In the genomic region with DNA sequence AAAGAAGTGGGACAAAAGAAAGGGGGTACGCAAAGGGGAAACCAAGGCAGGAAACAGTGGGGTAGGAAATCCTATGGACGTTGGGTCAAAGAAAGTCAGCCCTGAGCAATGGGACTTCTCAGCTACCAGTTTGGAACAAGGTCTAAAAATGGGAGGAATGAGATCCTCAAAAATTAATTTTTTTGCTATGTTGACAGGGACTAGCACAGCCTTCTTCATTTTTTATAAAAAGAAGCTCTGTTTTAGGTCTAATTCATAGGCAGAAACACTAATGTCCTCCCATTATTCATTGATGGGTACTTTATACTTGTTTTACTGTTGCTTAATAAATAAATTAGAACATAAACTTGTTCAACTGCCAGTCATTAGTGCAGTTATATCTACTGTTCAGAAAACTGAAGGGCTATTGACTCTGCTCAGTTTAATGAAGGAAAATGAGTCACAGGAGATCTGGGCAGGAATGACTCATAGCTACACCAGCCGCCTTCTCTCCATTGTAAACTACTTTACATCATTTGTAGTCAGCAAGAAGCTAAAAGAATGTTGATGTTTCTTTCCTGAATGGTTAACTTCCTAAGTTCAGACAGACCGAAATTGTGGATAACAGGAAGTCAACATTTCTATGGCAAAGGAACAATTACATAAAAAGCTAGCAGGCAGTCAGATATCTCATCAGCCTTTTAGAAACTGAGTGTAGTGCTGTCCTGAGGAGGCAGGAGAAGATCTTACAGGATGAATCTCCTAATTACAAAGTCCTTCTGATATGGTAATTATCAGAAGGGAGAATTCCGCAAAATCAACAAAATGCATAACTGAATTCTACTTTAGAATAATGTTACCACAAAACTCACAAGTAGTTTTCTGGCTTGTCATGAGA, we compare ENCODE assay signal across 8 cellular contexts.
DNase-seq lines count a peak whose midpoint lies in the region; TF ChIP-seq lines count a peak whose summit lies in the region.

No MANE protein-coding gene starts in this region.

- no peaks in the 10 kb centered on the region for H3K27me3 ChIP-seq in stomach

- POLR2A ChIA-PET in RWPE1 (lab: Yijun Ruan, JAX; ENCODE audit: low non-redundant PET), result no interaction called here

- no peak for TF ChIP-seq POLR2A in stomach (IDR thresholded peaks at IDR 0.05)

- intact Hi-C loops in stomach (cut with DNase I; ENCODE audit: low total_unique reads), result no loop called here

- DNase-seq in H4 (ENCODE audit: low spot score) (peak; percentile 77), RWPE1 (ENCODE audit: low spot score) (peak; percentile 86), glomerular visceral epithelial cell (ENCODE audit: extremely low spot score) (peak; percentile 67), stomach (no peak), GM13977 (ENCODE audit: low spot score) (no peak), SHP77 (lab: John Stamatoyannopoulos, UW) (no peak), NCI-H1417 treated with DMSO at 0.1 percent for 48 hours (lab: John Stamatoyannopoulos, UW) (no peak), activated gamma-delta T cell treated with Interleukin-2 at 50 U/mL for 16 hours (no peak)

- in situ Hi-C loops in GM13977 (cut with MboI; ENCODE audit: low pct_unique_long_range_greater_than_20kb, low sequenced_read_pairs, unreplicated experiment), result no loop called here

- no peak overlapping the region for H3K4me3 ChIP-seq in stomach

- no peaks in the 10 kb centered on the region for H3K36me3 ChIP-seq in stomach

- 57 to 61% (median 57%) methylated on average over 5 of the region's 5 CpGs for WGBS in stomach, 5 donors

- no peak for TF ChIP-seq CTCF in RWPE1 (conservative IDR thresholded peaks at IDR 0.05; ENCODE audit: low read depth)
- no peak for TF ChIP-seq CTCF in stomach (IDR thresholded peaks at IDR 0.05)
- no peak for TF ChIP-seq CTCF in GM13977 (IDR thresholded peaks at IDR 0.05; ENCODE audit: extremely low read depth, insufficient read depth, missing control alignments)

- H3K4me1 ChIP-seq in stomach, result peaks cover 0 to 13% (median 6%) of the 10 kb centered on the region in 4 donors

- H3K9me3 ChIP-seq in stomach, result no peaks in the 10 kb centered on the region

- H3K27ac ChIP-seq in RWPE1, result no peak overlapping the region
- H3K27ac ChIP-seq in stomach, result peak overlapping the region in 3 of 5 donors; percentile 32 to 47 (median 43)

- TF ChIP-seq EP300 in stomach (IDR thresholded peaks at IDR 0.05), result no peak

- CTCF ChIA-PET in RWPE1 (lab: Yijun Ruan, JAX), result no interaction called here

Comparison
In these comparisons a context has a peak if more than half of its experiments do, and no peak if none do; other contexts are left out.
1. DNase-seq: peak in H4 (single experiment), RWPE1 (single experiment) and glomerular visceral epithelial cell (single experiment); none in stomach (single experiment), GM13977 (single experiment), SHP77 (0 of 2), NCI-H1417 treated with DMSO at 0.1 percent for 48 hours (single experiment) and activated gamma-delta T cell treated with Interleukin-2 at 50 U/mL for 16 hours (single experiment).